In the genomic region with DNA sequence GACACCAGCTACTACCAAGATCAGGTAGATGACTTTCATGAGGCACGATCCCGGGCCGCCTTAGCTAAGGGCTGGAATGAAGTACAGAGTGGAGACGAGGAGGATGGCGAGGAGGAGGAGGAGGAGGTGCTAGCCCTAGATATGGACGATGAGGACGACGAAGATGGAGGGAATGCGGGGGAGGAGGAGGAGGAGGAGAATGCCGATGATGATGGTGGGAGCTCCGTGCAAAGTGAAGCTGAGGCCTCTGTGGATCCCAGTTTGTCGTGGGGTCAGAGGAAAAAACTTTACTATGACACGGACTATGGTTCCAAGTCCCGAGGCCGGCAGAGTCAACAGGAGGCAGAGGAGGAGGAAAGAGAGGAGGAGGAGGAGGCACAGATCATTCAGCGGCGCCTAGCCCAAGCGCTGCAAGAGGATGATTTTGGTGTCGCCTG, we compare ENCODE assay signal across 1 cellular context.
TF ChIP-seq lines count a peak whose summit lies in the region.

No MANE protein-coding gene starts in this region.

TF ChIP-seq in K562, 482 proteins besides CTCF, POLR2A, EP300 and RAD21 (continues in another document):
- TF ChIP-seq, protein P1, sequence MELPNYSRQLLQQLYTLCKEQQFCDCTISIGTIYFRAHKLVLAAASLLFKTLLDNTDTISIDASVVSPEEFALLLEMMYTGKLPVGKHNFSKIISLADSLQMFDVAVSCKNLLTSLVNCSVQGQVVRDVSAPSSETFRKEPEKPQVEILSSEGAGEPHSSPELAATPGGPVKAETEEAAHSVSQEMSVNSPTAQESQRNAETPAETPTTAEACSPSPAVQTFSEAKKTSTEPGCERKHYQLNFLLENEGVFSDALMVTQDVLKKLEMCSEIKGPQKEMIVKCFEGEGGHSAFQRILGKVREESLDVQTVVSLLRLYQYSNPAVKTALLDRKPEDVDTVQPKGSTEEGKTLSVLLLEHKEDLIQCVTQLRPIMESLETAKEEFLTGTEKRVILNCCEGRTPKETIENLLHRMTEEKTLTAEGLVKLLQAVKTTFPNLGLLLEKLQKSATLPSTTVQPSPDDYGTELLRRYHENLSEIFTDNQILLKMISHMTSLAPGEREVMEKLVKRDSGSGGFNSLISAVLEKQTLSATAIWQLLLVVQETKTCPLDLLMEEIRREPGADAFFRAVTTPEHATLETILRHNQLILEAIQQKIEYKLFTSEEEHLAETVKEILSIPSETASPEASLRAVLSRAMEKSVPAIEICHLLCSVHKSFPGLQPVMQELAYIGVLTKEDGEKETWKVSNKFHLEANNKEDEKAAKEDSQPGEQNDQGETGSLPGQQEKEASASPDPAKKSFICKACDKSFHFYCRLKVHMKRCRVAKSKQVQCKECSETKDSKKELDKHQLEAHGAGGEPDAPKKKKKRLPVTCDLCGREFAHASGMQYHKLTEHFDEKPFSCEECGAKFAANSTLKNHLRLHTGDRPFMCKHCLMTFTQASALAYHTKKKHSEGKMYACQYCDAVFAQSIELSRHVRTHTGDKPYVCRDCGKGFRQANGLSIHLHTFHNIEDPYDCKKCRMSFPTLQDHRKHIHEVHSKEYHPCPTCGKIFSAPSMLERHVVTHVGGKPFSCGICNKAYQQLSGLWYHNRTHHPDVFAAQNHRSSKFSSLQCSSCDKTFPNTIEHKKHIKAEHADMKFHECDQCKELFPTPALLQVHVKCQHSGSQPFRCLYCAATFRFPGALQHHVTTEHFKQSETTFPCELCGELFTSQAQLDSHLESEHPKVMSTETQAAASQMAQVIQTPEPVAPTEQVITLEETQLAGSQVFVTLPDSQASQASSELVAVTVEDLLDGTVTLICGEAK (IDR thresholded peaks at IDR 0.05): no peak
- TF ChIP-seq, protein P1 (CRISPR knock-in tag; IDR thresholded peaks at IDR 0.05): no peak
- TF ChIP-seq ZNF41 (CRISPR knock-in tag; conservative IDR thresholded peaks at IDR 0.05): no peak
- TF ChIP-seq, protein P2, sequence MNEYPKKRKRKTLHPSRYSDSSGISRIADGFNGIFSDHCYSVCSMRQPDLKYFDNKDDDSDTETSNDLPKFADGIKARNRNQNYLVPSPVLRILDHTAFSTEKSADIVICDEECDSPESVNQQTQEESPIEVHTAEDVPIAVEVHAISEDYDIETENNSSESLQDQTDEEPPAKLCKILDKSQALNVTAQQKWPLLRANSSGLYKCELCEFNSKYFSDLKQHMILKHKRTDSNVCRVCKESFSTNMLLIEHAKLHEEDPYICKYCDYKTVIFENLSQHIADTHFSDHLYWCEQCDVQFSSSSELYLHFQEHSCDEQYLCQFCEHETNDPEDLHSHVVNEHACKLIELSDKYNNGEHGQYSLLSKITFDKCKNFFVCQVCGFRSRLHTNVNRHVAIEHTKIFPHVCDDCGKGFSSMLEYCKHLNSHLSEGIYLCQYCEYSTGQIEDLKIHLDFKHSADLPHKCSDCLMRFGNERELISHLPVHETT (CRISPR knock-in tag; conservative IDR thresholded peaks at IDR 0.05 in 1 of 2, IDR thresholded peaks at IDR 0.05 in 1 of 2): no peak
- peak; percentile 66; the same call in 1 of the 2 replicates for TF ChIP-seq HLTF (IDR thresholded peaks at IDR 0.05)
- TF ChIP-seq ARID1B (IDR thresholded peaks at IDR 0.05): 0 out of 2 replicates have a peak, but pooled peaks have one; percentile 3
- no peak for TF ChIP-seq ZKSCAN8 (CRISPR knock-in tag; IDR thresholded peaks at IDR 0.05)
- no peak for TF ChIP-seq CAMTA2 (CRISPR knock-in tag; conservative IDR thresholded peaks at IDR 0.05)
- TF ChIP-seq, protein P3, sequence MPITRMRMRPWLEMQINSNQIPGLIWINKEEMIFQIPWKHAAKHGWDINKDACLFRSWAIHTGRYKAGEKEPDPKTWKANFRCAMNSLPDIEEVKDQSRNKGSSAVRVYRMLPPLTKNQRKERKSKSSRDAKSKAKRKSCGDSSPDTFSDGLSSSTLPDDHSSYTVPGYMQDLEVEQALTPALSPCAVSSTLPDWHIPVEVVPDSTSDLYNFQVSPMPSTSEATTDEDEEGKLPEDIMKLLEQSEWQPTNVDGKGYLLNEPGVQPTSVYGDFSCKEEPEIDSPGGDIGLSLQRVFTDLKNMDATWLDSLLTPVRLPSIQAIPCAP (CRISPR knock-in tag; IDR thresholded peaks at IDR 0.05; ENCODE audit: borderline replicate concordance): no peak
- TF ChIP-seq SOX6 (IDR thresholded peaks at IDR 0.05): no peak
- TF ChIP-seq CTBP1 (IDR thresholded peaks at IDR 0.05; ENCODE audit: borderline replicate concordance): peak; percentile 25
- TF ChIP-seq ZNF75A (CRISPR knock-in tag; IDR thresholded peaks at IDR 0.05): no peak
- no peak for TF ChIP-seq FOXJ3 (CRISPR knock-in tag; IDR thresholded peaks at IDR 0.05)
- TF ChIP-seq YY1 (IDR thresholded peaks at IDR 0.05; ENCODE audit: borderline replicate concordance in 1 of 3, control insufficient read depth in 1 of 3, extremely low read depth in 1 of 3, insufficient read depth in 3 of 3, insufficient read length in 1 of 3, insufficient replicate concordance in 2 of 3, low read depth in 1 of 3, low read length in 2 of 3): peak in 1 of 3 experiments; percentile 46
- no peak for TF ChIP-seq OTX1 (CRISPR knock-in tag; IDR thresholded peaks at IDR 0.05)
- TF ChIP-seq MTA2 (IDR thresholded peaks at IDR 0.05; ENCODE audit: low read depth): no peak
- TF ChIP-seq, protein P4, sequence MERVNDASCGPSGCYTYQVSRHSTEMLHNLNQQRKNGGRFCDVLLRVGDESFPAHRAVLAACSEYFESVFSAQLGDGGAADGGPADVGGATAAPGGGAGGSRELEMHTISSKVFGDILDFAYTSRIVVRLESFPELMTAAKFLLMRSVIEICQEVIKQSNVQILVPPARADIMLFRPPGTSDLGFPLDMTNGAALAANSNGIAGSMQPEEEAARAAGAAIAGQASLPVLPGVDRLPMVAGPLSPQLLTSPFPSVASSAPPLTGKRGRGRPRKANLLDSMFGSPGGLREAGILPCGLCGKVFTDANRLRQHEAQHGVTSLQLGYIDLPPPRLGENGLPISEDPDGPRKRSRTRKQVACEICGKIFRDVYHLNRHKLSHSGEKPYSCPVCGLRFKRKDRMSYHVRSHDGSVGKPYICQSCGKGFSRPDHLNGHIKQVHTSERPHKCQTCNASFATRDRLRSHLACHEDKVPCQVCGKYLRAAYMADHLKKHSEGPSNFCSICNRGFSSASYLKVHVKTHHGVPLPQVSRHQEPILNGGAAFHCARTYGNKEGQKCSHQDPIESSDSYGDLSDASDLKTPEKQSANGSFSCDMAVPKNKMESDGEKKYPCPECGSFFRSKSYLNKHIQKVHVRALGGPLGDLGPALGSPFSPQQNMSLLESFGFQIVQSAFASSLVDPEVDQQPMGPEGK (CRISPR knock-in tag; IDR thresholded peaks at IDR 0.05; ENCODE audit: borderline replicate concordance): no peak
- no peak for TF ChIP-seq LEF1 (IDR thresholded peaks at IDR 0.05)
- TF ChIP-seq SLC30A9 (CRISPR knock-in tag; IDR thresholded peaks at IDR 0.05): no peak
- TF ChIP-seq, protein P5, sequence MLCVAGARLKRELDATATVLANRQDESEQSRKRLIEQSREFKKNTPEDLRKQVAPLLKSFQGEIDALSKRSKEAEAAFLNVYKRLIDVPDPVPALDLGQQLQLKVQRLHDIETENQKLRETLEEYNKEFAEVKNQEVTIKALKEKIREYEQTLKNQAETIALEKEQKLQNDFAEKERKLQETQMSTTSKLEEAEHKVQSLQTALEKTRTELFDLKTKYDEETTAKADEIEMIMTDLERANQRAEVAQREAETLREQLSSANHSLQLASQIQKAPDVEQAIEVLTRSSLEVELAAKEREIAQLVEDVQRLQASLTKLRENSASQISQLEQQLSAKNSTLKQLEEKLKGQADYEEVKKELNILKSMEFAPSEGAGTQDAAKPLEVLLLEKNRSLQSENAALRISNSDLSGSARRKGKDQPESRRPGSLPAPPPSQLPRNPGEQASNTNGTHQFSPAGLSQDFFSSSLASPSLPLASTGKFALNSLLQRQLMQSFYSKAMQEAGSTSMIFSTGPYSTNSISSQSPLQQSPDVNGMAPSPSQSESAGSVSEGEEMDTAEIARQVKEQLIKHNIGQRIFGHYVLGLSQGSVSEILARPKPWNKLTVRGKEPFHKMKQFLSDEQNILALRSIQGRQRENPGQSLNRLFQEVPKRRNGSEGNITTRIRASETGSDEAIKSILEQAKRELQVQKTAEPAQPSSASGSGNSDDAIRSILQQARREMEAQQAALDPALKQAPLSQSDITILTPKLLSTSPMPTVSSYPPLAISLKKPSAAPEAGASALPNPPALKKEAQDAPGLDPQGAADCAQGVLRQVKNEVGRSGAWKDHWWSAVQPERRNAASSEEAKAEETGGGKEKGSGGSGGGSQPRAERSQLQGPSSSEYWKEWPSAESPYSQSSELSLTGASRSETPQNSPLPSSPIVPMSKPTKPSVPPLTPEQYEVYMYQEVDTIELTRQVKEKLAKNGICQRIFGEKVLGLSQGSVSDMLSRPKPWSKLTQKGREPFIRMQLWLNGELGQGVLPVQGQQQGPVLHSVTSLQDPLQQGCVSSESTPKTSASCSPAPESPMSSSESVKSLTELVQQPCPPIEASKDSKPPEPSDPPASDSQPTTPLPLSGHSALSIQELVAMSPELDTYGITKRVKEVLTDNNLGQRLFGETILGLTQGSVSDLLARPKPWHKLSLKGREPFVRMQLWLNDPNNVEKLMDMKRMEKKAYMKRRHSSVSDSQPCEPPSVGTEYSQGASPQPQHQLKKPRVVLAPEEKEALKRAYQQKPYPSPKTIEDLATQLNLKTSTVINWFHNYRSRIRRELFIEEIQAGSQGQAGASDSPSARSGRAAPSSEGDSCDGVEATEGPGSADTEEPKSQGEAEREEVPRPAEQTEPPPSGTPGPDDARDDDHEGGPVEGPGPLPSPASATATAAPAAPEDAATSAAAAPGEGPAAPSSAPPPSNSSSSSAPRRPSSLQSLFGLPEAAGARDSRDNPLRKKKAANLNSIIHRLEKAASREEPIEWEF (CRISPR knock-in tag; IDR thresholded peaks at IDR 0.05): no peak
- 0 out of 4 replicates have a peak, but pooled peaks of 1 of the 2 experiments have one; percentile 12 for TF ChIP-seq SIN3A (IDR thresholded peaks at IDR 0.05; ENCODE audit: borderline replicate concordance in 2 of 2, control insufficient read depth in 1 of 2, low read depth in 2 of 2, low read length in 2 of 2)
- no peak for TF ChIP-seq ZNF24 (IDR thresholded peaks at IDR 0.05)
- TF ChIP-seq, protein P6, sequence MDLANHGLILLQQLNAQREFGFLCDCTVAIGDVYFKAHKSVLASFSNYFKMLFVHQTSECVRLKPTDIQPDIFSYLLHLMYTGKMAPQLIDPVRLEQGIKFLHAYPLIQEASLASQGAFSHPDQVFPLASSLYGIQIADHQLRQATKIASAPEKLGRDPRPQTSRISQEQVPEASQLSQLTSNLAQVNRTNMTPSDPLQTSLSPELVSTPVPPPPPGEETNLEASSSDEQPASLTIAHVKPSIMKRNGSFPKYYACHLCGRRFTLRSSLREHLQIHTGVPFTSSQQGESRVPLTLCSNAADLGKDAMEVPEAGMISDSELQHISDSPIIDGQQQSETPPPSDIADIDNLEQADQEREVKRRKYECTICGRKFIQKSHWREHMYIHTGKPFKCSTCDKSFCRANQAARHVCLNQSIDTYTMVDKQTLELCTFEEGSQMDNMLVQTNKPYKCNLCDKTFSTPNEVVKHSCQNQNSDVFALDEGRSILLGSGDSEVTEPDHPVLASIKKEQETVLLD (IDR thresholded peaks at IDR 0.05): peak; percentile 53; the same call in 1 of the 2 replicates
- TF ChIP-seq KAT8 (IDR thresholded peaks at IDR 0.05; ENCODE audit: low read depth): no peak
- no peak for TF ChIP-seq ESRRB (CRISPR knock-in tag; IDR thresholded peaks at IDR 0.05; ENCODE audit: borderline replicate concordance)
- no peak for TF ChIP-seq TEAD1 (CRISPR knock-in tag; IDR thresholded peaks at IDR 0.05)
- TF ChIP-seq ARNT (IDR thresholded peaks at IDR 0.05): no peak
- TF ChIP-seq MYBL2 (IDR thresholded peaks at IDR 0.05; ENCODE audit: low read depth): no peak
- TF ChIP-seq MYBL2 (CRISPR knock-in tag; IDR thresholded peaks at IDR 0.05; ENCODE audit: borderline replicate concordance): no peak
- TF ChIP-seq EHMT2 (IDR thresholded peaks at IDR 0.05): 0 out of 2 replicates have a peak, but pooled peaks have one; percentile 9
- TF ChIP-seq CBFA2T2 (conservative IDR thresholded peaks at IDR 0.05): no peak
- TF ChIP-seq, protein P7, sequence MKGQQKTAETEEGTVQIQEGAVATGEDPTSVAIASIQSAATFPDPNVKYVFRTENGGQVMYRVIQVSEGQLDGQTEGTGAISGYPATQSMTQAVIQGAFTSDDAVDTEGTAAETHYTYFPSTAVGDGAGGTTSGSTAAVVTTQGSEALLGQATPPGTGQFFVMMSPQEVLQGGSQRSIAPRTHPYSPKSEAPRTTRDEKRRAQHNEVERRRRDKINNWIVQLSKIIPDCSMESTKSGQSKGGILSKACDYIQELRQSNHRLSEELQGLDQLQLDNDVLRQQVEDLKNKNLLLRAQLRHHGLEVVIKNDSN (CRISPR knock-in tag; IDR thresholded peaks at IDR 0.05): no peak
- no peak for TF ChIP-seq SP2 (IDR thresholded peaks at IDR 0.05; ENCODE audit: extremely low read depth, low read depth, low read length, poor library complexity, severe bottlenecking)
- TF ChIP-seq, protein P8, sequence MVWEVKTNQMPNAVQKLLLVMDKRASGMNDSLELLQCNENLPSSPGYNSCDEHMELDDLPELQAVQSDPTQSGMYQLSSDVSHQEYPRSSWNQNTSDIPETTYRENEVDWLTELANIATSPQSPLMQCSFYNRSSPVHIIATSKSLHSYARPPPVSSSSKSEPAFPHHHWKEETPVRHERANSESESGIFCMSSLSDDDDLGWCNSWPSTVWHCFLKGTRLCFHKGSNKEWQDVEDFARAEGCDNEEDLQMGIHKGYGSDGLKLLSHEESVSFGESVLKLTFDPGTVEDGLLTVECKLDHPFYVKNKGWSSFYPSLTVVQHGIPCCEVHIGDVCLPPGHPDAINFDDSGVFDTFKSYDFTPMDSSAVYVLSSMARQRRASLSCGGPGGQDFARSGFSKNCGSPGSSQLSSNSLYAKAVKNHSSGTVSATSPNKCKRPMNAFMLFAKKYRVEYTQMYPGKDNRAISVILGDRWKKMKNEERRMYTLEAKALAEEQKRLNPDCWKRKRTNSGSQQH (CRISPR knock-in tag; IDR thresholded peaks at IDR 0.05): 0 out of 2 replicates have a peak, but pooled peaks have one; percentile 57
